Comparison of ENCODE assay signal across 8 cellular contexts in genomic region chr3:132723024-132723462, GRCh38. TPM values are rescaled to one million over a fixed set of nuclear protein-coding genes. Genes with fewer than 3 reads are reported as not detected.
A peak's percentile ranks its signal among the peaks of the same experiment; 100 is the strongest.
DNase-seq lines count a peak whose midpoint lies in the region; ATAC-seq, FAIRE-seq and TF ChIP-seq lines count a peak whose summit lies in the region.

No MANE protein-coding gene starts in this region.

- no peak for TF ChIP-seq CTCF in HL-60 (IDR thresholded peaks at IDR 0.05; ENCODE audit: insufficient read depth, low read length)
- no peak for TF ChIP-seq CTCF in bronchial epithelial cell (IDR thresholded peaks at IDR 0.05; ENCODE audit: insufficient read depth, low read length, severe bottlenecking)

- no peaks in the 10 kb centered on the region for H3K36me3 ChIP-seq in bronchial epithelial cell (ENCODE audit: control insufficient read depth, insufficient read depth, low read length)
- no peaks in the 10 kb centered on the region for H3K36me3 ChIP-seq in mucosa of stomach (ENCODE audit: control insufficient read depth, insufficient read depth, low read length)

- peaks cover 8% of the 10 kb centered on the region for H3K4me1 ChIP-seq in mucosa of stomach (ENCODE audit: control insufficient read depth, insufficient read depth, low read length)

- H3K27ac ChIP-seq in HL-60 (replicated peaks): 0 out of 2 replicates have a peak overlapping the region, but pooled peaks have one; percentile 23

- H3K4me3 ChIP-seq in HL-60 (replicated peaks; ENCODE audit: insufficient read depth, low read length) (peak overlapping the region; percentile 66), bronchial epithelial cell (ENCODE audit: low read depth, low read length) (peak overlapping the region; percentile 74), mucosa of stomach (ENCODE audit: low read length) (peak overlapping the region; percentile 64)

- no peak for FAIRE-seq in bronchial epithelial cell (lab: Jason Lieb, UNC)

- peak overlapping the region; percentile 56 for H3K9ac ChIP-seq in mucosa of stomach (ENCODE audit: low read length)

- DNase-seq in HL-60 (ENCODE audit: low read depth in 1 of 2, low spot score in 1 of 2) (no peak), bronchial epithelial cell (ENCODE audit: low read depth) (no peak), cerebellar nuclear complex (lab: John Stamatoyannopoulos, UW) (no peak), DMS153 (lab: John Stamatoyannopoulos, UW) (no peak)
- no peak for DNase-seq in activated effector memory CD4-positive, alpha-beta T cell treated with Interleukin-2 at 50 U/mL for 16 hours

- no peaks in the 10 kb centered on the region for H3K9me3 ChIP-seq in mucosa of stomach (ENCODE audit: control insufficient read depth, low read length)

- H3K27me3 ChIP-seq in HL-60 (ENCODE audit: insufficient read depth, poor library complexity, severe bottlenecking) (no peaks in the 10 kb centered on the region), bronchial epithelial cell (ENCODE audit: control insufficient read depth, insufficient read depth, low read length) (no peaks in the 10 kb centered on the region), mucosa of stomach (ENCODE audit: control insufficient read depth, insufficient read depth, low read length) (no peaks in the 10 kb centered on the region)

- ATAC-seq in GM18502 (IDR thresholded peaks at IDR 0.05; ENCODE audit: poor library complexity, unreplicated experiment) (peak; percentile 8), GM18870 (IDR thresholded peaks at IDR 0.05; ENCODE audit: unreplicated experiment) (no peak)

RNA-seq across cellular contexts. Expression of gene NPHP3, which starts 0.8 kb away (rescaled TPM):
- 10.1 and 11.3 TPM in 2 replicates for total RNA-seq in bronchial epithelial cell
